ENCODE assay signal across 25 cellular contexts in the genomic region with DNA sequence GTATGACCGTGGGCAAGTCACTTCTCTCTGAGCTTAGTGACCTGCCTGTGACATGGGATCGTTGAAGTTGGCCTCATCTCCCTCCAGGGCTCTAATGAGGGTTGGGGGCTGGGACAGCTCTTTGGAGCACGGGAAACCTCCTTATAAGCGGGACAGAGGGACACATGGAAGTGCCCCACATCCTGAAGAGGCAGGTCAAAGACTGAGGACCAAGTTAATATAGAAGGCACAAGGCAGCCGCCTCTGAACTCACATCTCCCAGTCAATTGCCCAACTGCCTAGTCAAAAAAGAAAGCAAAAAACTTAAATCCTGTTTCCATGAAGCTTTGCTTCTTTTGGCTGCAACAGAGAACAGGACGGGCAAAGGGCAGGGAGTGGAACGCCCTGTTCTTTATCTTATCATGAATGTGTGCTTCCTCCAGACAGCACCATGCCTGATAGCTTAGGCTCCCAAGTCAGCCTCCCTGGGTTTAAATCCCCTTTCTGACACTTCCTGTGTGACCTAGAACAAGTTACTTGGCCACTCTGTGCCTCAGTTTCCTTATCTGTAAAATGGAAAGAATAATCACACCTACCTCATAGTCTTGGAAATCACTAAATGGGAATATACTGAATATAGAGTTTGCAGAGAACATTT. TPM values are rescaled to one million over a fixed set of nuclear protein-coding genes. Genes with fewer than 3 reads are reported as not detected.
DNase-seq lines count a peak whose midpoint lies in the region; ATAC-seq and TF ChIP-seq lines count a peak whose summit lies in the region.
"Had no signal": no experiment of that assay in that cellular context is flagged by ENCODE, and none has a peak within 500 bp of the region (broad histone marks: within the 10 kb centered on the region; RNA-seq: fewer than 3 reads in every experiment).

No MANE protein-coding gene starts in this region.

- ATAC-seq in Right ventricle myocardium inferior = peak; percentile 20
- ATAC-seq in gastroesophageal sphincter = peak; percentile 55
- ATAC-seq in right lobe of liver = peak; percentile 18 to 81 (median 73)
- ATAC-seq in aorta (ENCODE audit: low FRiP score) = peak; percentile 77
- ATAC-seq in GM21619 (IDR thresholded peaks at IDR 0.05; ENCODE audit: unreplicated experiment) = no peak
- ATAC-seq: T-helper 17 cell, WTC11 had no signal

- intact Hi-C loops in Right ventricle myocardium inferior (cut with DNase I) (no loop called here), cardiac septum (cut with DNase I) (no loop called here), right lobe of liver (cut with DNase I) (no loop called here), aorta (cut with DNase I) (no loop called here)

- TF ChIP-seq POLR2A in gastroesophageal sphincter (IDR thresholded peaks at IDR 0.05) = no peak
- peak; percentile 38 for TF ChIP-seq POLR2A in right lobe of liver (IDR thresholded peaks at IDR 0.05)

- H3K27ac ChIP-seq in gastroesophageal sphincter (no peak overlapping the region), right lobe of liver (peak overlapping the region in 2 of 3 donors; percentile 39 to 54), aorta (ENCODE audit: low read depth in 1 of 2, low read length in 2 of 2) (no peak overlapping the region)
- H3K27ac ChIP-seq: 22Rv1, parathyroid adenoma, PC-9 had no signal

- H3K4me1 ChIP-seq in gastroesophageal sphincter = no peaks in the 10 kb centered on the region
- H3K4me1 ChIP-seq in right lobe of liver = peaks cover 0 to 26% (median 6%) of the 10 kb centered on the region in 4 donors
- no peaks in the 10 kb centered on the region for H3K4me1 ChIP-seq in aorta (ENCODE audit: control insufficient read depth in 1 of 2, insufficient read depth in 2 of 2, low read length in 2 of 2)
- H3K4me1 ChIP-seq: parathyroid adenoma had no signal

- WGBS in gastroesophageal sphincter (ENCODE audit: low coverage in 1 of 2), 2 donors = 26 to 50% methylated on average over 1 to 5 of the region's 7 CpGs
- WGBS in right lobe of liver (ENCODE audit: insufficient coverage, low coverage, low lambda C conversion rate, missing lambda C conversion rate) = 35% methylated on average over 6 of the region's 7 CpGs
- 37% methylated on average over 7 of the region's 7 CpGs for WGBS in aorta, 2 donors

- H3K27me3 ChIP-seq in gastroesophageal sphincter (peaks cover 26% of the 10 kb centered on the region), right lobe of liver (no peaks in the 10 kb centered on the region), aorta (ENCODE audit: control insufficient read depth in 1 of 2, insufficient read depth in 2 of 2, low read length in 1 of 2) (no peaks in the 10 kb centered on the region)

- H3K9me3 ChIP-seq in gastroesophageal sphincter (no peaks in the 10 kb centered on the region), right lobe of liver (no peaks in the 10 kb centered on the region), aorta (ENCODE audit: control insufficient read depth, low read length) (no peaks in the 10 kb centered on the region)

- H3K36me3 ChIP-seq in gastroesophageal sphincter (no peaks in the 10 kb centered on the region), right lobe of liver (peaks cover 0 to 95% (median 52%) of the 10 kb centered on the region in 4 donors), aorta (ENCODE audit: control insufficient read depth in 1 of 2, insufficient read depth in 2 of 2, low read length in 1 of 2) (no peaks in the 10 kb centered on the region)

- DNase-seq in Right ventricle myocardium inferior (ENCODE audit: missing footprints) = no peak
- DNase-seq in cardiac septum (ENCODE audit: low spot score) = no peak
- DNase-seq in right lobe of liver = peak in 1 of 3 donors; percentile 66
- no peak for DNase-seq in aorta
- DNase-seq in DMS79 (lab: John Stamatoyannopoulos, UW) = no peak
- no peak for DNase-seq in stimulated activated CD4-positive, alpha-beta T cell treated with anti-CD3 and anti-CD28 coated beads, Interleukin-4, amount 100 ng/mL, for 4 hours
- DNase-seq: activated CD4-positive, alpha-beta T cell treated with anti-CD3 and anti-CD28 coated beads, Interleukin-2, amount 50 U/mL, for 4 hours; activated effector memory CD4-positive, alpha-beta T cell treated with anti-CD3 and anti-CD28 coated beads, Interleukin-2, amount 50 U/mL, for 16 hours; COR-L47; IMR-90; kidney glomerular epithelial cell; midbrain; NCI-H1694 treated with DMSO at 0.1 percent for 48 hours; PC-9; stimulated activated CD4-positive, alpha-beta T cell treated with anti-CD3 and anti-CD28 coated beads, Interleukin-2, amount 100 ng/mL, for 48 hours; T-helper 17 cell had no signal

- H3K4me3 ChIP-seq in gastroesophageal sphincter (no peak overlapping the region), right lobe of liver (no peak overlapping the region), aorta (ENCODE audit: low read length in 2 of 2) (no peak overlapping the region)
- H3K4me3 ChIP-seq: PC-9 had no signal

- TF ChIP-seq CTCF in gastroesophageal sphincter (IDR thresholded peaks at IDR 0.05) (no peak), right lobe of liver (IDR thresholded peaks at IDR 0.05) (no peak)

- no peak for TF ChIP-seq EP300 in gastroesophageal sphincter (IDR thresholded peaks at IDR 0.05)

RNA-seq across cellular contexts. Expression of a gene that starts 27.1 kb away (rescaled TPM):
- 0.16 TPM for total RNA-seq in Right ventricle myocardium inferior
- 0.11 TPM for total RNA-seq in cardiac septum
- total RNA-seq in gastroesophageal sphincter = 1 to 10 TPM in 1 of 4 donors, under 1 TPM in 1, not detected in 2; 0.19 to 1.8 TPM
- 1,000 to 10,000 TPM in 3 of 6 experiments, 100 to 1,000 TPM in 3; 380 to 2,142 (median 1,251) TPM for total RNA-seq in right lobe of liver
- 1 to 10 TPM; 2.7 to 7.8 TPM for total RNA-seq in aorta
- polyA plus RNA-seq in aorta = under 1 TPM; 0.20 to 0.25 TPM
- total RNA-seq: bronchial epithelial cell, frontal cortex, IMR-90, MCF 10A, PC-9, SK-MEL-5, T-helper 17 cell had no signal
- polyA plus RNA-seq: IMR-90 had no signal

Comparison
In these comparisons a context has a peak if more than half of its experiments do, and no peak if none do; other contexts are left out.
1. H3K27ac ChIP-seq: peak in right lobe of liver (2 of 3); none in gastroesophageal sphincter (0 of 4) and aorta (0 of 2).
2. RNA of a gene that starts 27.1 kb away (total RNA-seq): 380 to 2,142 TPM in right lobe of liver; 2.7 to 7.8 TPM in aorta, 0.19 to 1.8 TPM in gastroesophageal sphincter, 0.16 TPM in Right ventricle myocardium inferior (single experiment) and 0.11 TPM in cardiac septum (single experiment); every median in the first group is over 10 times any median in the second.